In the genomic region with DNA sequence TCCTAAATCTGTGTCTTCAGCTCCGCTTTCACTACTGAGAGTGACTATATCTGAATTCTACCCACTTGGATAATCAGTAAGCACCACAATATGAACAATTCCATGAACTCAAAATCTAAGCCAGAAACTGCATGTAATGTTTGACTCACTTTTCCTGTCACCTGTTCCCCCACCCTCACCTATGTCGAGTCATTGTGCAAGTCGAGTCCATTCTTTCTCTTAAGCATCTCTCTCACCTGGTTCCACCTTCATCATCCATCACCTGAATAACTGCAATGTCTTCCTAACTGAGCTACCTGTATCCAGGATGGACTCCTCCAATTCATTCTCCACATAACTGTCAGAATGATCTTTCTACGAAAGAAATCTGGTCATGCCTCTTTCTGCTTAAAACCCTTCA, we compare ENCODE assay signal across 31 cellular contexts. TPM values are rescaled to one million over a fixed set of nuclear protein-coding genes. Genes with fewer than 3 reads are reported as not detected.
"Had no signal": no experiment of that assay in that cellular context is flagged by ENCODE, and none has a peak within 500 bp of the region (broad histone marks: within the 10 kb centered on the region; RNA-seq: fewer than 3 reads in every experiment).

No MANE protein-coding gene starts in this region.

- H3K4me1 ChIP-seq: colonic mucosa, left lung, neural progenitor cell, parathyroid adenoma, right atrium auricular region, suprapubic skin, transverse colon, vagina had no signal

- DNase-seq: colonic mucosa; effector CD8-positive, alpha-beta T cell; endodermal cell; gastrocnemius medialis; heart left ventricle; kidney; left cardiac atrium; left lung; mesendoderm; midbrain; naive thymus-derived CD4-positive, alpha-beta T cell; stimulated activated CD4-positive, alpha-beta T cell treated with anti-CD3 and anti-CD28 coated beads, Interleukin-12 subunit alpha, Interleukin-12 subunit beta, amount 100 ng/mL, for 4 hours; stimulated activated CD4-positive, alpha-beta T cell treated with anti-CD3 and anti-CD28 coated beads, Interleukin-1b, Interleukin-23, amount 100 ng/mL, for 48 hours; stimulated activated CD4-positive, alpha-beta T cell treated with anti-CD3 and anti-CD28 coated beads, Interleukin-4, amount 100 ng/mL, for 1 hour; stimulated activated CD8-positive, alpha-beta memory T cell treated with anti-CD3 and anti-CD28 coated beads, Interleukin-4, amount 100 ng/mL, for 48 hours; stimulated activated naive CD4-positive, alpha-beta T cell; stimulated activated naive CD8-positive, alpha-beta T cell treated with anti-CD3 and anti-CD28 coated beads, Interleukin-15, amount 100 ng/mL, for 72 hours; transverse colon had no signal

- H3K9me3 ChIP-seq: colonic mucosa, gastrocnemius medialis, heart left ventricle, left lung, right atrium auricular region, suprapubic skin, transverse colon, vagina had no signal

- H3K36me3 Mint-ChIP-seq: naive thymus-derived CD4-positive, alpha-beta T cell; neural progenitor cell had no signal

- H3K36me3 ChIP-seq: colonic mucosa, gastrocnemius medialis, heart left ventricle, left lung, neural progenitor cell, right atrium auricular region, suprapubic skin, transverse colon, vagina had no signal

- H3K4me3 Mint-ChIP-seq: dendritic cell treated with granulocyte-macrophage colony-stimulating factor and Interleukin-4, amounts not matched to agents 40 ng/mL and 50 ng/mL, for 4 days; endodermal cell; naive thymus-derived CD4-positive, alpha-beta T cell; nephron; neural progenitor cell; stimulated activated naive CD8-positive, alpha-beta T cell treated with anti-CD3 and anti-CD28 coated beads, Interleukin-15, amount 100 ng/mL, for 72 hours had no signal

- FAIRE-seq: endothelial cell of umbilical vein, kidney had no signal

- H3K27me3 ChIP-seq: colonic mucosa, gastrocnemius medialis, heart left ventricle, hepatocyte, left lung, neural progenitor cell, right atrium auricular region, suprapubic skin, transverse colon, vagina had no signal

- H3K27ac ChIP-seq: colonic mucosa, gastrocnemius medialis, heart left ventricle, hepatocyte, left lung, neural progenitor cell, parathyroid adenoma, right atrium auricular region, suprapubic skin, transverse colon, vagina had no signal

- H3K9me3 Mint-ChIP-seq: dendritic cell treated with granulocyte-macrophage colony-stimulating factor and Interleukin-4, amounts not matched to agents 40 ng/mL and 50 ng/mL, for 4 days; endodermal cell; nephron; neural progenitor cell; stimulated activated naive CD8-positive, alpha-beta T cell treated with anti-CD3 and anti-CD28 coated beads, Interleukin-15, amount 100 ng/mL, for 72 hours had no signal

- ATAC-seq: gastrocnemius medialis; heart left ventricle; left cardiac atrium; left lung; naive thymus-derived CD4-positive, alpha-beta T cell; sciatic nerve; stimulated activated naive CD8-positive, alpha-beta T cell treated with anti-CD3 and anti-CD28 coated beads, Interleukin-15, amount 100 ng/mL, for 72 hours had no signal

- H3K27ac Mint-ChIP-seq: dendritic cell treated with granulocyte-macrophage colony-stimulating factor and Interleukin-4, amounts not matched to agents 40 ng/mL and 50 ng/mL, for 4 days; endodermal cell; naive thymus-derived CD4-positive, alpha-beta T cell; nephron; neural progenitor cell; progenitor cell of endocrine pancreas; stimulated activated naive CD8-positive, alpha-beta T cell treated with anti-CD3 and anti-CD28 coated beads, Interleukin-15, amount 100 ng/mL, for 72 hours had no signal

- H3K4me1 Mint-ChIP-seq: naive thymus-derived CD4-positive, alpha-beta T cell; neural progenitor cell; stimulated activated naive CD8-positive, alpha-beta T cell treated with anti-CD3 and anti-CD28 coated beads, Interleukin-15, amount 100 ng/mL, for 72 hours had no signal

- H3K27me3 Mint-ChIP-seq: dendritic cell treated with granulocyte-macrophage colony-stimulating factor and Interleukin-4, amounts not matched to agents 40 ng/mL and 50 ng/mL, for 4 days; progenitor cell of endocrine pancreas; stimulated activated naive CD8-positive, alpha-beta T cell treated with anti-CD3 and anti-CD28 coated beads, Interleukin-15, amount 100 ng/mL, for 72 hours had no signal

- H3K4me3 ChIP-seq: colonic mucosa, gastrocnemius medialis, heart left ventricle, hepatocyte, left lung, neural progenitor cell, right atrium auricular region, smooth muscle cell, suprapubic skin, transverse colon, vagina had no signal

RNA-seq across cellular contexts. Expression of gene PPP1R1C, which starts 58.2 kb away (rescaled TPM):
- total RNA-seq: colonic mucosa; endothelial cell of umbilical vein; gastrocnemius medialis; lung microvascular endothelial cell; naive thymus-derived CD4-positive, alpha-beta T cell; vagina had no signal
